10 cellular contexts compared by ENCODE assay signal in the genomic region with DNA sequence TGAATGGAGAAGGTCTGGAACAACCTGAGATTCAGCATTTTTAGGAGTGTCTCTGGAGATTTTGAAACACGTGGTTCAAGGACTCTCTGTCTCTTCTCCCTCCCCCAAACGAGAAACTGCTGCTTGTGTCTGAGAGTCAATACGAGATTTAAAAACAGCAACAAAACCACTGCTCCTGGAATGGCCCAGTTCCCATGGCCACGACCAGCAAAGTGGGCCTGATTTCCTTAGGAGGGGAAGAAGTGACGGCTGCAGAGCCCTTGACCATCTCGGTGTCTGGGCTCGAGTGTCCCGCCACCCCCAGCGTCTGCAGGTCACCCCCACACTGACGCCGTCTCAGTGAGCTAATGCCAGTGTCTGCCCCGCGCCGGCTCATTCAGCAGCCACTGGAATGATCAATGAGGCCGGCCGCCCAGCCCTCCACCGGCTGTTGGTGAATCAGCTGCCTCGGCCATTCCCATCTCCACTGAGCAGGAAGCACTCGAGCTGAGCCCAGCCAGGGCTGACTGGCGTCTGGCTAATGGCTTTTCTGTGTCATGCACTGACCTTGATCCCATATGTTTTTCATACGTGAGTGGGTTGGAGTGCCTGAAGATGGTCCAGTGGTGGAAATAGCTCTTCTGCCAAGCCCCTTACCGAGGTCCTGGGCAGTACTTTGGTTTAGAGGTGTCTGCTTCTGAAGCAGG.
DNase-seq lines count a peak whose midpoint lies in the region; TF ChIP-seq lines count a peak whose summit lies in the region.
"Had no signal": no experiment of that assay in that cellular context is flagged by ENCODE, and none has a peak within 500 bp of the region (broad histone marks: within the 10 kb centered on the region; RNA-seq: fewer than 3 reads in every experiment).

No MANE protein-coding gene starts in this region.

- TF ChIP-seq CTCF in BE2C (IDR thresholded peaks at IDR 0.05; ENCODE audit: low read depth, low read length), result no peak
- no peak for TF ChIP-seq CTCF in brain (conservative IDR thresholded peaks at IDR 0.05)

- H3K27me3 Mint-ChIP-seq in brain (peaks cover 2% of the 10 kb centered on the region), immature natural killer cell (ENCODE audit: low read depth in 3 of 3) (peaks cover 0 to 5% (median 3%) of the 10 kb centered on the region in 3 donors)
- H3K27me3 Mint-ChIP-seq in activated T-helper 1 cell treated with anti-CD3 and anti-CD28 coated beads, Interleukin-12 subunit alpha, Interleukin-12 subunit beta, Interleukin-2, Interleukin-4 antibody, amounts not matched to agents 30 ng/mL and 10 ng/mL and 1 ng/mL, durations not matched to agents 14 hours and 24 hours and 36 hours (ENCODE audit: insufficient read depth), result no peaks in the 10 kb centered on the region
- H3K27me3 Mint-ChIP-seq: activated naive CD8-positive, alpha-beta T cell had no signal

- H3K9me3 Mint-ChIP-seq in brain, result no peaks in the 10 kb centered on the region
- no peaks in the 10 kb centered on the region for H3K9me3 Mint-ChIP-seq in immature natural killer cell
- H3K9me3 Mint-ChIP-seq in activated T-helper 1 cell treated with anti-CD3 and anti-CD28 coated beads, Interleukin-12 subunit alpha, Interleukin-12 subunit beta, Interleukin-2, Interleukin-4 antibody, amounts not matched to agents 30 ng/mL and 10 ng/mL and 1 ng/mL, durations not matched to agents 14 hours and 24 hours and 36 hours, result no peaks in the 10 kb centered on the region

- peak overlapping the region; percentile 45 for H3K4me3 ChIP-seq in BE2C (ENCODE audit: low read depth, low read length)
- peak overlapping the region; percentile 40 to 50 (median 49) for H3K4me3 ChIP-seq in skeletal muscle tissue (ENCODE audit: low read length in 3 of 3)
- H3K4me3 ChIP-seq in effector memory CD4-positive, alpha-beta T cell (ENCODE audit: insufficient read depth, low read depth, low read length, poor library complexity, severe bottlenecking), result no peak overlapping the region
- H3K4me3 ChIP-seq: GM12878 had no signal

- H3K4me1 Mint-ChIP-seq in brain, result peaks cover 49% of the 10 kb centered on the region
- H3K4me1 Mint-ChIP-seq in immature natural killer cell, result peaks cover 52 to 73% of the 10 kb centered on the region in 2 donors
- H3K4me1 Mint-ChIP-seq in activated T-helper 1 cell treated with anti-CD3 and anti-CD28 coated beads, Interleukin-12 subunit alpha, Interleukin-12 subunit beta, Interleukin-2, Interleukin-4 antibody, amounts not matched to agents 30 ng/mL and 10 ng/mL and 1 ng/mL, durations not matched to agents 14 hours and 24 hours and 36 hours (ENCODE audit: low read depth), result no peaks in the 10 kb centered on the region

- peak overlapping the region; percentile 71 to 91 (median 79) for H3K27ac Mint-ChIP-seq in brain
- H3K27ac Mint-ChIP-seq in immature natural killer cell, result peak overlapping the region in 5 of 6 donors; percentile 35 to 72 (median 62)
- no peak overlapping the region for H3K27ac Mint-ChIP-seq in activated T-helper 1 cell treated with anti-CD3 and anti-CD28 coated beads, Interleukin-12 subunit alpha, Interleukin-12 subunit beta, Interleukin-2, Interleukin-4 antibody, amounts not matched to agents 30 ng/mL and 10 ng/mL and 1 ng/mL, durations not matched to agents 14 hours and 24 hours and 36 hours

- H3K27me3 ChIP-seq in BE2C, result no peaks in the 10 kb centered on the region
- H3K27me3 ChIP-seq in skeletal muscle tissue (ENCODE audit: control insufficient read depth in 3 of 3, insufficient read depth in 3 of 3, low read length in 3 of 3), result peaks cover 0 to 5% (median 0%) of the 10 kb centered on the region in 3 donors
- no peaks in the 10 kb centered on the region for H3K27me3 ChIP-seq in effector memory CD4-positive, alpha-beta T cell (replicated peaks; ENCODE audit: control insufficient read depth, insufficient read depth, low read length, poor library complexity, severe bottlenecking)

- DNase-seq in BE2C (peak; percentile 93), NCI-H187 (lab: John Stamatoyannopoulos, UW) (peak; percentile 76 to 85), immature natural killer cell (no peak)
- DNase-seq in effector CD4-positive, alpha-beta T cell, result no peak
- DNase-seq in effector memory CD4-positive, alpha-beta T cell, result no peak
- DNase-seq in activated T-helper 1 cell treated with anti-CD3 and anti-CD28 coated beads, Interleukin-12 subunit alpha, Interleukin-12 subunit beta, Interleukin-2, Interleukin-4 antibody, amounts not matched to agents 30 ng/mL and 10 ng/mL and 1 ng/mL, durations not matched to agents 14 hours and 24 hours and 36 hours (ENCODE audit: low spot score), result no peak

- H3K36me3 ChIP-seq in BE2C, result no peaks in the 10 kb centered on the region
- no peaks in the 10 kb centered on the region for H3K36me3 ChIP-seq in skeletal muscle tissue (ENCODE audit: control insufficient read depth in 3 of 3, insufficient read depth in 3 of 3, low read length in 3 of 3)
- peaks cover 11% of the 10 kb centered on the region for H3K36me3 ChIP-seq in effector memory CD4-positive, alpha-beta T cell (ENCODE audit: control insufficient read depth, insufficient read depth, low read length)

- H3K27ac ChIP-seq in skeletal muscle tissue (ENCODE audit: low read depth, low read length), result peak overlapping the region; percentile 55
- H3K27ac ChIP-seq in effector memory CD4-positive, alpha-beta T cell (ENCODE audit: insufficient read depth, low read length, poor library complexity, severe bottlenecking), result no peak overlapping the region

- peak overlapping the region; percentile 14 to 57 (median 36) for H3K9ac ChIP-seq in skeletal muscle tissue (ENCODE audit: low read depth in 1 of 3, low read length in 3 of 3)

- H3K9me3 ChIP-seq in BE2C, result no peaks in the 10 kb centered on the region
- no peaks in the 10 kb centered on the region for H3K9me3 ChIP-seq in skeletal muscle tissue (ENCODE audit: control insufficient read depth in 3 of 3, low read length in 3 of 3)
- no peaks in the 10 kb centered on the region for H3K9me3 ChIP-seq in effector memory CD4-positive, alpha-beta T cell (ENCODE audit: control insufficient read depth, low read length)

- peaks cover 23% of the 10 kb centered on the region for H3K4me1 ChIP-seq in BE2C
- peaks cover 5 to 12% (median 9%) of the 10 kb centered on the region in 3 donors for H3K4me1 ChIP-seq in skeletal muscle tissue (ENCODE audit: control insufficient read depth in 3 of 3, insufficient read depth in 3 of 3, low read length in 3 of 3)
- H3K4me1 ChIP-seq in effector memory CD4-positive, alpha-beta T cell (ENCODE audit: control insufficient read depth, insufficient read depth, low read length, poor library complexity, severe bottlenecking), result no peaks in the 10 kb centered on the region

- peaks cover 8% of the 10 kb centered on the region for H3K36me3 Mint-ChIP-seq in brain
- peaks cover 0 to 3% (median 0%) of the 10 kb centered on the region in 3 donors for H3K36me3 Mint-ChIP-seq in immature natural killer cell
- H3K36me3 Mint-ChIP-seq in activated T-helper 1 cell treated with anti-CD3 and anti-CD28 coated beads, Interleukin-12 subunit alpha, Interleukin-12 subunit beta, Interleukin-2, Interleukin-4 antibody, amounts not matched to agents 30 ng/mL and 10 ng/mL and 1 ng/mL, durations not matched to agents 14 hours and 24 hours and 36 hours (ENCODE audit: low read depth), result no peaks in the 10 kb centered on the region

- peak overlapping the region in 4 of 5 experiments; percentile 39 to 73 (median 58) for H3K4me3 Mint-ChIP-seq in brain
- no peak overlapping the region for H3K4me3 Mint-ChIP-seq in immature natural killer cell
- no peak overlapping the region for H3K4me3 Mint-ChIP-seq in activated T-helper 1 cell treated with anti-CD3 and anti-CD28 coated beads, Interleukin-12 subunit alpha, Interleukin-12 subunit beta, Interleukin-2, Interleukin-4 antibody, amounts not matched to agents 30 ng/mL and 10 ng/mL and 1 ng/mL, durations not matched to agents 14 hours and 24 hours and 36 hours
- H3K4me3 Mint-ChIP-seq: activated naive CD8-positive, alpha-beta T cell had no signal

- intact Hi-C loops in activated T-helper 1 cell treated with anti-CD3 and anti-CD28 coated beads, Interleukin-12 subunit alpha, Interleukin-12 subunit beta, Interleukin-2, Interleukin-4 antibody, amounts not matched to agents 30 ng/mL and 10 ng/mL and 1 ng/mL, durations not matched to agents 14 hours and 24 hours and 36 hours (cut with micrococcal nuclease), result no loop called here

Comparison
In these comparisons a context has a peak if more than half of its experiments do, and no peak if none do; other contexts are left out.
1. DNase-seq: peak in BE2C (single experiment) and NCI-H187 (2 of 2); none in immature natural killer cell (0 of 3), effector CD4-positive, alpha-beta T cell (single experiment), effector memory CD4-positive, alpha-beta T cell (0 of 3) and activated T-helper 1 cell treated with anti-CD3 and anti-CD28 coated beads, Interleukin-12 subunit alpha, Interleukin-12 subunit beta, Interleukin-2, Interleukin-4 antibody, amounts not matched to agents 30 ng/mL and 10 ng/mL and 1 ng/mL, durations not matched to agents 14 hours and 24 hours and 36 hours (single experiment).
2. H3K4me3 Mint-ChIP-seq: peak in brain (4 of 5); none in immature natural killer cell (0 of 5) and activated T-helper 1 cell treated with anti-CD3 and anti-CD28 coated beads, Interleukin-12 subunit alpha, Interleukin-12 subunit beta, Interleukin-2, Interleukin-4 antibody, amounts not matched to agents 30 ng/mL and 10 ng/mL and 1 ng/mL, durations not matched to agents 14 hours and 24 hours and 36 hours (single experiment).